14 cellular contexts compared by ENCODE assay signal in the genomic region with DNA sequence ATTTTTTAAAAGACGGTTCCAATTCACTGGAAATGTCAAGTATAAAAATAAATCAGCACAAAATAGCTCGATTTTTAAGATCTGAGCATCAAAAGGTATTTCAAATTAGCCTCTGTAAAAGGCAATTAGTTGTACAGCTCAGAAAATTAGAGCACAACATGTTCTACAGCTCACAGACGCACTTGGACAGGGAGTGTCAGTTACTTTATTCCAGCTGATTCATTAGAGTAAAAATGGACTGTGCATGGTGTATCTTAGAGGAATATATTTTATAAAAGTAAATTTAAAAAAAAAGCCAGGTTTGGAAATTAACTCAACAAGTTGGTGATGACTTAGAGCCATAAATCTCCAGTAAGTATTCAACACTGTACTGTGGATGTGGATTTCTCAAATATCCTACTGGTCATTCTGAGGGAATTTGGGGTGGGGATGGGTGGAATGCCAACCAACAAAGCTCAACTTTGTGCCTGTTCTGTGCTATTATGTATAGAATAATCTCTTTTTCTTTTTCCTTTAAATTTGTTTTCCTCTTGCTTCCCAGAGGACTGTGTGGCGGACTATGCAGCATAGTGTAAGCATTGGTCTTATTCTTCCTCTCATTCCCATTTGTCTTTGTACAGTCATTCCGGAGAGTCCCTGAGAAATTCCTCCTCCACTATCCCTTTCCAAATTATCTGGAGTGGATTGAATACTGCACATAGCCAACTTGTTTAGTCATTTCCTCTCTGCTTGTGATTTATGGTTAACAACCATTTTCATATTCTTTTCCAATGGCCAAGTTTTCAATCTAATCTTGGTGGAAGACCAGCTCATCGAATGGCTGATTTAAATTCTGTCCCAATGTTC.
A peak's percentile ranks its signal among the peaks of the same experiment; 100 is the strongest.
DNase-seq lines count a peak whose midpoint lies in the region; ATAC-seq and TF ChIP-seq lines count a peak whose summit lies in the region.
"Had no signal": no experiment of that assay in that cellular context is flagged by ENCODE, and none has a peak within 500 bp of the region (broad histone marks: within the 10 kb centered on the region; RNA-seq: fewer than 3 reads in every experiment).

No MANE protein-coding gene starts in this region.

- H3K36me3 Mint-ChIP-seq in activated naive CD4-positive, alpha-beta T cell treated with anti-CD3 and anti-CD28 coated beads, Interleukin-2, amount 50 U/mL, for 24 hours = no peaks in the 10 kb centered on the region
- H3K36me3 Mint-ChIP-seq in activated CD4-positive, alpha-beta memory T cell treated with anti-CD3 and anti-CD28 coated beads, Interleukin-2, amount 10 ng/mL, durations not matched to agents 7 days and 5 days (ENCODE audit: low read depth) = peaks cover 2% of the 10 kb centered on the region

- no peak overlapping the region for H3K4me3 Mint-ChIP-seq in activated naive CD4-positive, alpha-beta T cell treated with anti-CD3 and anti-CD28 coated beads, Interleukin-2, amount 50 U/mL, for 24 hours
- H3K4me3 Mint-ChIP-seq in activated CD4-positive, alpha-beta memory T cell treated with anti-CD3 and anti-CD28 coated beads, Interleukin-2, amount 10 ng/mL, durations not matched to agents 7 days and 5 days = no peak overlapping the region
- H3K4me3 Mint-ChIP-seq: central memory CD8-positive, alpha-beta T cell; H9 had no signal

- no peaks in the 10 kb centered on the region for H3K9me3 ChIP-seq in right atrium auricular region
- H3K9me3 ChIP-seq in tibial artery = no peaks in the 10 kb centered on the region

- H3K27ac ChIP-seq in right atrium auricular region (peak overlapping the region; percentile 18 to 39), tibial artery (peak overlapping the region; percentile 14 to 39)
- H3K27ac ChIP-seq: 22Rv1 had no signal

- H3K4me1 ChIP-seq in right atrium auricular region = peaks cover 0 to 8% of the 10 kb centered on the region in 2 donors
- peaks cover 0 to 33% (median 6%) of the 10 kb centered on the region in 4 donors for H3K4me1 ChIP-seq in tibial artery

- no peaks in the 10 kb centered on the region for H3K27me3 Mint-ChIP-seq in activated naive CD4-positive, alpha-beta T cell treated with anti-CD3 and anti-CD28 coated beads, Interleukin-2, amount 50 U/mL, for 24 hours
- H3K27me3 Mint-ChIP-seq in activated CD4-positive, alpha-beta memory T cell treated with anti-CD3 and anti-CD28 coated beads, Interleukin-2, amount 10 ng/mL, durations not matched to agents 7 days and 5 days = no peaks in the 10 kb centered on the region
- H3K27me3 Mint-ChIP-seq: central memory CD8-positive, alpha-beta T cell had no signal

- H3K4me1 Mint-ChIP-seq in activated naive CD4-positive, alpha-beta T cell treated with anti-CD3 and anti-CD28 coated beads, Interleukin-2, amount 50 U/mL, for 24 hours = no peaks in the 10 kb centered on the region
- peaks cover 26% of the 10 kb centered on the region for H3K4me1 Mint-ChIP-seq in activated CD4-positive, alpha-beta memory T cell treated with anti-CD3 and anti-CD28 coated beads, Interleukin-2, amount 10 ng/mL, durations not matched to agents 7 days and 5 days

- peaks cover 5% of the 10 kb centered on the region for H3K9me3 Mint-ChIP-seq in activated naive CD4-positive, alpha-beta T cell treated with anti-CD3 and anti-CD28 coated beads, Interleukin-2, amount 50 U/mL, for 24 hours
- H3K9me3 Mint-ChIP-seq in activated CD4-positive, alpha-beta memory T cell treated with anti-CD3 and anti-CD28 coated beads, Interleukin-2, amount 10 ng/mL, durations not matched to agents 7 days and 5 days = peaks cover 3% of the 10 kb centered on the region
- H3K9me3 Mint-ChIP-seq: central memory CD8-positive, alpha-beta T cell; H9 had no signal

- no peak for ATAC-seq in GM21576 (IDR thresholded peaks at IDR 0.05; ENCODE audit: unreplicated experiment)
- ATAC-seq: stimulated activated naive CD8-positive, alpha-beta T cell treated with anti-CD3 and anti-CD28 coated beads, Interleukin-15, Interleukin-2, amounts not matched to agents 100 U/mL and 50 U/mL, for 24 hours had no signal

- intact Hi-C loops in tibial artery (cut with DNase I; ENCODE audit: low total_unique reads) = no loop called here

- H3K4me3 ChIP-seq in astrocyte of the cerebellum (ENCODE audit: low read depth, low read length) (no peak overlapping the region), right atrium auricular region (no peak overlapping the region), tibial artery (peak overlapping the region in 1 of 2 donors; percentile 1)

- peak overlapping the region; percentile 51 for H3K27ac Mint-ChIP-seq in activated naive CD4-positive, alpha-beta T cell treated with anti-CD3 and anti-CD28 coated beads, Interleukin-2, amount 50 U/mL, for 24 hours
- H3K27ac Mint-ChIP-seq in activated CD4-positive, alpha-beta memory T cell treated with anti-CD3 and anti-CD28 coated beads, Interleukin-2, amount 10 ng/mL, durations not matched to agents 7 days and 5 days = no peak overlapping the region
- H3K27ac Mint-ChIP-seq: H9 had no signal

- H3K36me3 ChIP-seq in right atrium auricular region = no peaks in the 10 kb centered on the region
- no peaks in the 10 kb centered on the region for H3K36me3 ChIP-seq in tibial artery

- TF ChIP-seq CTCF in astrocyte of the cerebellum (IDR thresholded peaks at IDR 0.05; ENCODE audit: low read depth, low read length, missing control alignments) = no peak
- TF ChIP-seq CTCF in right atrium auricular region (IDR thresholded peaks at IDR 0.05) = no peak
- no peak for TF ChIP-seq CTCF in tibial artery (IDR thresholded peaks at IDR 0.05)

- POLR2A ChIA-PET in activated CD4-positive, alpha-beta memory T cell treated with anti-CD3 and anti-CD28 coated beads, Interleukin-2, amount 10 ng/mL, durations not matched to agents 7 days and 5 days (lab: Charles Lee) = interaction anchor here (1.1 kb wide), 1 partner anchor 13 kb away, joined by 3 read pairs; no protein-coding TSS in a partner anchor

- H3K27me3 ChIP-seq in right atrium auricular region = no peaks in the 10 kb centered on the region
- H3K27me3 ChIP-seq in tibial artery = no peaks in the 10 kb centered on the region

- CTCF ChIA-PET in activated CD4-positive, alpha-beta memory T cell treated with anti-CD3 and anti-CD28 coated beads, Interleukin-2, amount 10 ng/mL, durations not matched to agents 7 days and 5 days (lab: Charles Lee) = interaction anchor here (0.9 kb wide), 1 partner anchor 52 kb away, joined by 3 read pairs; no protein-coding TSS in a partner anchor

- in situ Hi-C loops in astrocyte of the cerebellum (cut with HindIII; ENCODE audit: low sequenced_read_pairs) = no loop called here

- DNase-seq in activated naive CD4-positive, alpha-beta T cell treated with anti-CD3 and anti-CD28 coated beads, Interleukin-2, amount 50 U/mL, for 16 hours = no peak
- DNase-seq in astrocyte of the cerebellum (ENCODE audit: low read depth) (peak; percentile 65), right atrium auricular region (ENCODE audit: low spot score) (no peak), tibial artery (no peak), NCI-H82 treated with DMSO at 0.1 percent for 48 hours (lab: John Stamatoyannopoulos, UW; ENCODE audit: unreplicated experiment) (no peak)
- no peak for DNase-seq in activated CD4-positive, alpha-beta memory T cell treated with anti-CD3 and anti-CD28 coated beads, Interleukin-2, amount 10 ng/mL, durations not matched to agents 7 days and 5 days
- DNase-seq: GF-D8; H9; NCI-H524; stimulated activated naive CD8-positive, alpha-beta T cell treated with anti-CD3 and anti-CD28 coated beads, Interleukin-15, Interleukin-2, amounts not matched to agents 100 U/mL and 50 U/mL, for 24 hours had no signal
